ENCODE assay signal across 22 cellular contexts in genomic region chr11:63488789-63489188, GRCh38. TPM values are rescaled to one million over a fixed set of nuclear protein-coding genes. Genes with fewer than 3 reads are reported as not detected.
"Had no signal": no experiment of that assay in that cellular context is flagged by ENCODE, and none has a peak within 500 bp of the region (broad histone marks: within the 10 kb centered on the region; RNA-seq: fewer than 3 reads in every experiment).

No MANE protein-coding gene starts in this region.

- H3K4me1 ChIP-seq: colonic mucosa had no signal

- H3K27ac ChIP-seq: ascending aorta, colonic mucosa, spleen, tibial artery had no signal

- DNase-seq: activated CD4-positive, alpha-beta T cell treated with anti-CD3 and anti-CD28 coated beads for 1 hour; activated CD4-positive, alpha-beta T cell treated with anti-CD3 and anti-CD28 coated beads, Interleukin-2, amount 50 U/mL, for 1 hour; activated CD8-positive, alpha-beta T cell treated with anti-CD3 and anti-CD28 coated beads, Interleukin-2, amount 10 ng/mL, durations not matched to agents 7 days and 5 days; activated gamma-delta T cell treated with Interleukin-2 at 50 U/mL for 16 hours; colonic mucosa; head of caudate nucleus; hypothalamus; left ventricle myocardium superior; midbrain; nucleus accumbens; posterior cingulate gyrus; spleen; stimulated activated CD4-positive, alpha-beta T cell treated with anti-CD3 and anti-CD28 coated beads, Interleukin-4, amount 100 ng/mL, for 1 hour; stimulated activated naive CD4-positive, alpha-beta T cell; T-cell; tibial artery had no signal

- H3K27ac Mint-ChIP-seq: activated CD8-positive, alpha-beta T cell treated with anti-CD3 and anti-CD28 coated beads, Interleukin-2, amount 10 ng/mL, durations not matched to agents 7 days and 5 days; activated naive CD4-positive, alpha-beta T cell treated with anti-CD3 and anti-CD28 coated beads, Interleukin-2, amount 50 U/mL, for 24 hours; T-cell had no signal

- H3K36me3 ChIP-seq: ascending aorta, colonic mucosa, spleen, tibial artery had no signal

- H3K27me3 ChIP-seq: ascending aorta, tibial artery had no signal

- ATAC-seq: activated CD8-positive, alpha-beta T cell treated with anti-CD3 and anti-CD28 coated beads, Interleukin-2, amount 10 ng/mL, durations not matched to agents 7 days and 5 days; left ventricle myocardium superior; T-cell had no signal

- H3K9me3 ChIP-seq: colonic mucosa had no signal

- H3K4me3 Mint-ChIP-seq: activated CD8-positive, alpha-beta T cell treated with anti-CD3 and anti-CD28 coated beads, Interleukin-2, amount 10 ng/mL, durations not matched to agents 7 days and 5 days; activated naive CD4-positive, alpha-beta T cell treated with anti-CD3 and anti-CD28 coated beads, Interleukin-2, amount 50 U/mL, for 24 hours; T-cell had no signal

- H3K4me3 ChIP-seq: ascending aorta, colonic mucosa, spleen, tibial artery had no signal

RNA-seq across cellular contexts. Expression of gene LGALS12, which starts 17.1 kb away (rescaled TPM):
- total RNA-seq: activated CD8-positive, alpha-beta T cell treated with anti-CD3 and anti-CD28 coated beads, Interleukin-2, amount 10 ng/mL, durations not matched to agents 7 days and 5 days; ascending aorta; epithelial cell of proximal tubule; frontal cortex; renal cortical epithelial cell; T-cell had no signal
- polyA plus RNA-seq: neural cell had no signal

RNA-seq across cellular contexts. Expression of gene PLAAT4, which starts 47.8 kb away (rescaled TPM):
- polyA plus RNA-seq: neural cell had no signal
